12 cellular contexts compared by ENCODE assay signal in the genomic region with DNA sequence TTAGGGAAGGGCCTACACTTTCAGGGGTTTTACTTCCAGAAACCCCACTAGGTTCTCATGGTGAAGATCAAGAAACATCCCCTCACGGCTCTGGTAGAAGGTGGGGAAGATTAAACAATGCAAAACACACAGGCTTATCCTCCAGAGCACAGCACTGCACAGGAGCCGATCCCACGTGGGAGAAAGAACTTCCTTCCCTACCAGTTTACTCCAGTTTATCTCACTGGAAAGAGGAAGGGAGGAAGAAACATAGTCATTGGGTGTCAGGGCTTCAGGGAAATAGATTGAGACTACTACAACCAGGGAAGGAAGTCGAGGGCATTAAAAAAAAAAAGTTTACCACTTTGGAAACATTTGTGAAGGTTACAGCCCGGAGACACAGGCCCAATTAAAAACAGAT.
DNase-seq lines count a peak whose midpoint lies in the region; ATAC-seq and TF ChIP-seq lines count a peak whose summit lies in the region.
"Had no signal": no experiment of that assay in that cellular context is flagged by ENCODE, and none has a peak within 500 bp of the region (broad histone marks: within the 10 kb centered on the region; RNA-seq: fewer than 3 reads in every experiment).

No MANE protein-coding gene starts in this region.

- no peaks in the 10 kb centered on the region for H3K9me3 ChIP-seq in left ventricle myocardium inferior (replicated peaks)
- no peaks in the 10 kb centered on the region for H3K9me3 ChIP-seq in vagina
- H3K9me3 ChIP-seq in aorta (ENCODE audit: control insufficient read depth, low read length), result no peaks in the 10 kb centered on the region
- H3K9me3 ChIP-seq: thoracic aorta had no signal

- intact Hi-C loops in left ventricle myocardium inferior (cut with micrococcal nuclease) (no loop called here), left cardiac atrium (cut with DNase I) (no loop called here), vagina (cut with DNase I) (no loop called here), aorta (cut with DNase I) (no loop called here)

- H3K4me3 ChIP-seq in left ventricle myocardium inferior (no peak overlapping the region), vagina (no peak overlapping the region), aorta (ENCODE audit: low read length in 2 of 2) (no peak overlapping the region)
- H3K4me3 ChIP-seq: thoracic aorta had no signal

- WGBS in aorta, 2 donors, result 91 to 94% methylated on average over 5 of the region's 5 CpGs

- H3K27ac ChIP-seq in left ventricle myocardium inferior (replicated peaks) (peak overlapping the region; percentile 77), vagina (peak overlapping the region; percentile 34), aorta (ENCODE audit: low read depth in 1 of 2, low read length in 2 of 2) (no peak overlapping the region)

- TF ChIP-seq CTCF in left ventricle myocardium inferior (IDR thresholded peaks at IDR 0.05; ENCODE audit: borderline replicate concordance) (no peak), vagina (IDR thresholded peaks at IDR 0.05) (no peak)

- no peak for TF ChIP-seq POLR2A in vagina (IDR thresholded peaks at IDR 0.05)

- H3K36me3 ChIP-seq in left ventricle myocardium inferior, result no peaks in the 10 kb centered on the region
- H3K36me3 ChIP-seq in vagina, result no peaks in the 10 kb centered on the region
- no peaks in the 10 kb centered on the region for H3K36me3 ChIP-seq in aorta (ENCODE audit: control insufficient read depth in 1 of 2, insufficient read depth in 2 of 2, low read length in 1 of 2)
- H3K36me3 ChIP-seq: thoracic aorta had no signal

- H3K4me1 ChIP-seq in left ventricle myocardium inferior (peaks cover 27% of the 10 kb centered on the region), vagina (peaks cover 33% of the 10 kb centered on the region), aorta (ENCODE audit: control insufficient read depth in 1 of 2, insufficient read depth in 2 of 2, low read length in 2 of 2) (peaks cover 0 to 5% of the 10 kb centered on the region in 2 donors)

- H3K27me3 ChIP-seq in left ventricle myocardium inferior (ENCODE audit: low read depth) (no peaks in the 10 kb centered on the region), vagina (no peaks in the 10 kb centered on the region), aorta (ENCODE audit: control insufficient read depth in 1 of 2, insufficient read depth in 2 of 2, low read length in 1 of 2) (no peaks in the 10 kb centered on the region)

- DNase-seq in left ventricle myocardium inferior, result no peak
- no peak for DNase-seq in left cardiac atrium
- peak; percentile 86 for DNase-seq in SKM-1 (lab: John Stamatoyannopoulos, UW; ENCODE audit: unreplicated experiment)
- DNase-seq in left lobe of liver (ENCODE audit: low spot score), result no peak
- DNase-seq in vagina (ENCODE audit: extremely low spot score in 2 of 2), result no peak
- no peak for DNase-seq in aorta
- DNase-seq in activated CD8-positive, alpha-beta memory T cell treated with anti-CD3 and anti-CD28 coated beads for 24 hours, result no peak
- DNase-seq: GOT3, MM.1S, NCI-H526 had no signal

- ATAC-seq in left cardiac atrium (no peak), left lobe of liver (peak; percentile 38), GM18909 (IDR thresholded peaks at IDR 0.05; ENCODE audit: poor library complexity, unreplicated experiment) (no peak), aorta (ENCODE audit: low FRiP score) (no peak)

Comparison
In these comparisons a context has a peak if more than half of its experiments do, and no peak if none do; other contexts are left out.
1. H3K27ac ChIP-seq: peak in left ventricle myocardium inferior (single experiment) and vagina (single experiment); none in aorta (0 of 2).